In the genomic region with DNA sequence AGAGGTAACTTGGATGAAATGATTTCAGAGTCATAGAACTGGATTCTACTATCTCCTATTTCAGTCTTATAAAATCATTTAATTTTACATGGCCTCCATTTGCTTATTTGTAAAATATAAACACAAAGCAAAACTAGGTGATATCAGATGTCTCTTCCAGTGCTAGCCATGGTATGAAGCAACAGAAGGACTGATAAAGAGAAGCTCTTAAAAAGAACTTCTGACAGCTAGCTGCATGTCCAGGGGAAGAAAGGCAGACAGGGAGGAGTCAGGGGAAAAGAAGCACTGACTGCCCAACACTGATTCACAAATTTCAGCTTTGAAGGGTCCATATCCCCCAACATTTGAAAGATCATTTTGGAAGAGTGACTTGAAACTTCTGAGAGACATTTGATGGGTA, we compare ENCODE assay signal across 16 cellular contexts. TPM values are rescaled to one million over a fixed set of nuclear protein-coding genes. Genes with fewer than 3 reads are reported as not detected.
DNase-seq lines count a peak whose midpoint lies in the region; ATAC-seq and TF ChIP-seq lines count a peak whose summit lies in the region.
"Had no signal": no experiment of that assay in that cellular context is flagged by ENCODE, and none has a peak within 500 bp of the region (broad histone marks: within the 10 kb centered on the region; RNA-seq: fewer than 3 reads in every experiment).

No MANE protein-coding gene starts in this region.

- no peak overlapping the region for H4K8ac ChIP-seq in trophoblast cell (ENCODE audit: low read depth, low read length)

- H4K91ac ChIP-seq in trophoblast cell (ENCODE audit: low read depth, low read length), result no peak overlapping the region

- POLR2A ChIA-PET in GM10248 (lab: Yijun Ruan, JAX), result no interaction called here

- no peak overlapping the region for H3K14ac ChIP-seq in trophoblast cell (ENCODE audit: low read length)

- no peak overlapping the region for H2AFZ ChIP-seq in trophoblast cell (ENCODE audit: insufficient read depth, low read length, poor library complexity)

- H3K4me2 ChIP-seq in trophoblast cell (ENCODE audit: low read length), result no peak overlapping the region
- H3K4me2 ChIP-seq: KMS-11 had no signal

- H3K9ac ChIP-seq in trophoblast cell (ENCODE audit: low read length), result no peak overlapping the region
- H3K9ac ChIP-seq: KMS-11 had no signal

- no peaks in the 10 kb centered on the region for H3K9me3 ChIP-seq in esophagus muscularis mucosa
- no peaks in the 10 kb centered on the region for H3K9me3 ChIP-seq in trophoblast cell (ENCODE audit: insufficient read depth, low read depth, low read length)
- H3K9me3 ChIP-seq: HAP-1 had no signal

- no peak overlapping the region for H2BK120ac ChIP-seq in trophoblast cell (ENCODE audit: insufficient read depth, low read length, poor library complexity)

- peak overlapping the region; percentile 47 to 87 (median 78) for H3K27ac Mint-ChIP-seq in CD14-positive monocyte

- H3K36me3 ChIP-seq in esophagus muscularis mucosa, result peaks cover 0 to 7% (median 0%) of the 10 kb centered on the region in 4 donors
- peaks cover 0 to 6% of the 10 kb centered on the region in 2 experiments for H3K36me3 ChIP-seq in trophoblast cell (ENCODE audit: control insufficient read depth in 1 of 2, insufficient read depth in 2 of 2, low read length in 2 of 2)
- H3K36me3 ChIP-seq: HAP-1 had no signal

- no peak overlapping the region for H3K23ac ChIP-seq in trophoblast cell (ENCODE audit: low read length)

- H3K27me3 ChIP-seq in esophagus muscularis mucosa (no peaks in the 10 kb centered on the region), trophoblast cell (ENCODE audit: insufficient read depth, low read length) (no peaks in the 10 kb centered on the region)

- H3K27ac ChIP-seq in esophagus muscularis mucosa (replicated peaks in 1 of 4) (peak overlapping the region in 3 of 4 donors; percentile 16 to 31 (median 29)), trophoblast cell (ENCODE audit: low read depth, low read length) (peak overlapping the region; percentile 21)
- H3K27ac ChIP-seq: KMS-11 had no signal

- no peaks in the 10 kb centered on the region for H3K79me1 ChIP-seq in trophoblast cell (ENCODE audit: low read length)

- DNase-seq in CD14-positive monocyte (ENCODE audit: low spot score) (no peak), MV-4-11 (lab: John Stamatoyannopoulos, UW) (peak; percentile 8), esophagus muscularis mucosa (ENCODE audit: extremely low spot score) (no peak), trophoblast cell (no peak), GM10248 (ENCODE audit: extremely low spot score) (no peak), posterior cingulate gyrus (no peak)
- DNase-seq: C1 segment of cervical spinal cord, GDM1, NCI-H1436, NCI-H1930, NCI-H226, NCI-H524 had no signal

- ATAC-seq in GM18519 (IDR thresholded peaks at IDR 0.05; ENCODE audit: low FRiP score, unreplicated experiment), result no peak
- ATAC-seq: Panc1 had no signal

- H3K36me3 Mint-ChIP-seq in CD14-positive monocyte, result peaks cover 28 to 41% of the 10 kb centered on the region in 2 donors

- CTCF ChIA-PET in GM10248 (lab: Yijun Ruan, JAX), result no interaction called here

- no peak for TF ChIP-seq CTCF in CD14-positive monocyte (IDR thresholded peaks at IDR 0.05)
- no peak for TF ChIP-seq CTCF in esophagus muscularis mucosa (IDR thresholded peaks at IDR 0.05)
- no peak for TF ChIP-seq CTCF in GM10248 (IDR thresholded peaks at IDR 0.05; ENCODE audit: control extremely low read depth, extremely low read depth, low read depth, missing control alignments)

- H4K12ac ChIP-seq in trophoblast cell (ENCODE audit: low read depth, low read length), result no peak overlapping the region

- peaks cover 0 to 2% (median 0%) of the 10 kb centered on the region in 3 donors for H3K27me3 Mint-ChIP-seq in CD14-positive monocyte (ENCODE audit: low read depth in 3 of 3)

- H3K4me1 ChIP-seq in esophagus muscularis mucosa, result peaks cover 30 to 54% (median 40%) of the 10 kb centered on the region in 4 donors
- peaks cover 0 to 4% of the 10 kb centered on the region in 2 experiments for H3K4me1 ChIP-seq in trophoblast cell (ENCODE audit: control insufficient read depth in 1 of 2, insufficient read depth in 2 of 2, low read length in 2 of 2)
- H3K4me1 ChIP-seq: HAP-1 had no signal

- no peak overlapping the region for H2BK12ac ChIP-seq in trophoblast cell (ENCODE audit: low read length)

- no peak for TF ChIP-seq EP300 in esophagus muscularis mucosa (IDR thresholded peaks at IDR 0.05)

- H2BK5ac ChIP-seq in trophoblast cell (ENCODE audit: low read depth, low read length, poor library complexity), result no peak overlapping the region

- H3K18ac ChIP-seq in trophoblast cell (ENCODE audit: low read length), result no peak overlapping the region

- H3K4me1 Mint-ChIP-seq in CD14-positive monocyte, result peaks cover 72% of the 10 kb centered on the region

- no peak for TF ChIP-seq POLR2A in esophagus muscularis mucosa (IDR thresholded peaks at IDR 0.05; ENCODE audit: low read depth)

- H3K4me3 Mint-ChIP-seq in CD14-positive monocyte, result no peak overlapping the region

- no peaks in the 10 kb centered on the region for H3K79me2 ChIP-seq in trophoblast cell (ENCODE audit: control insufficient read depth, insufficient read depth, low read length, poor library complexity)

- H3K4ac ChIP-seq in trophoblast cell (ENCODE audit: low read depth, low read length), result no peak overlapping the region

- H3K4me3 ChIP-seq in esophagus muscularis mucosa (no peak overlapping the region), trophoblast cell (ENCODE audit: low read depth, low read length) (no peak overlapping the region)
- H3K4me3 ChIP-seq: HAP-1 had no signal

- H2AK5ac ChIP-seq in trophoblast cell (ENCODE audit: low read length), result no peak overlapping the region

- no peaks in the 10 kb centered on the region for H3K9me3 Mint-ChIP-seq in CD14-positive monocyte

- intact Hi-C loops in CD14-positive monocyte (cut with micrococcal nuclease) (loop anchor here (5.0 to 10.0 kb wide), 2 partner anchors 51 to 112 kb away; no protein-coding TSS in a partner anchor), esophagus muscularis mucosa (cut with DNase I) (no loop called here), posterior cingulate gyrus (cut with DNase I) (no loop called here)

RNA-seq across cellular contexts. Expression of a gene that starts 6.4 kb away (rescaled TPM):
- polyA plus RNA-seq in CD14-positive monocyte, result 10 to 100 TPM; 16.9 to 18.2 TPM
- total RNA-seq in esophagus muscularis mucosa, result 100 to 1,000 TPM; 105 to 166 (median 157) TPM
- 13.3 and 13.7 TPM in 2 replicates for polyA plus RNA-seq in trophoblast cell (2013)

Comparison
In these comparisons a context has a peak if more than half of its experiments do, and no peak if none do; other contexts are left out.
1. intact Hi-C loops: an anchor here in CD14-positive monocyte (5.0 to 10.0 kb wide); none called in esophagus muscularis mucosa and posterior cingulate gyrus.